15 cellular contexts compared by ENCODE assay signal in the genomic region with DNA sequence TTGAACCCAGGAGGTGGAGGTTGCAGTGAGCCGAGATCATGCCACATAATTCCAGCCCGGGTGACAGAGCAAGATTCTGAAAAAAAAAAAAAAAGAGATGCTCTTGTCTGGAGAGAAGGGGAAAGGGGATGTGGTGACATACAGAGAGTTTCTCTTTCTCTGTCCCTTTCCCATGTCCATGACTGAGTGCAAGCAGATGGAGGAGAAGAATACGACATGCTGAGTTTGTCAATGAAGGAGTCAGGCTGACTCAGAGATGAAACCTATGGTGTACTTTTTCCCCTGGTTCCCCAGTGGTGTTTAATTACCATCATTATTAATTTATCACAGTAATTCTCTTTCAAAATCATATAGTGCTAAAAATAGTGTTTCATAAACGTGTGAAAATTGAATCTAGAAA.
"Had no signal": no experiment of that assay in that cellular context is flagged by ENCODE, and none has a peak within 500 bp of the region (broad histone marks: within the 10 kb centered on the region; RNA-seq: fewer than 3 reads in every experiment).

No MANE protein-coding gene starts in this region.

- H3K4me3 Mint-ChIP-seq: activated CD4-positive, alpha-beta memory T cell treated with anti-CD3 and anti-CD28 coated beads for 36 hours; activated naive CD4-positive, alpha-beta T cell treated with anti-CD3 and anti-CD28 coated beads, Interleukin-2, amount 50 U/mL, for 24 hours; activated T-cell treated with anti-CD3 and anti-CD28 coated beads, Interleukin-2, amount 50 U/mL, for 72 hours; naive thymus-derived CD8-positive, alpha-beta T cell; stimulated activated effector memory CD8-positive, alpha-beta T cell treated with anti-CD3 and anti-CD28 coated beads, Interleukin-12 subunit alpha, Interleukin-12 subunit beta, amount 100 ng/mL, for 72 hours had no signal

- H3K27me3 Mint-ChIP-seq: activated CD4-positive, alpha-beta memory T cell treated with anti-CD3 and anti-CD28 coated beads for 36 hours; activated naive CD4-positive, alpha-beta T cell treated with anti-CD3 and anti-CD28 coated beads, Interleukin-2, amount 50 U/mL, for 24 hours; naive thymus-derived CD8-positive, alpha-beta T cell had no signal

- H3K27ac Mint-ChIP-seq: activated CD4-positive, alpha-beta memory T cell treated with anti-CD3 and anti-CD28 coated beads for 36 hours; activated naive CD4-positive, alpha-beta T cell treated with anti-CD3 and anti-CD28 coated beads, Interleukin-2, amount 50 U/mL, for 24 hours; activated T-cell treated with anti-CD3 and anti-CD28 coated beads, Interleukin-2, amount 50 U/mL, for 72 hours; stimulated activated effector memory CD8-positive, alpha-beta T cell treated with anti-CD3 and anti-CD28 coated beads, Interleukin-12 subunit alpha, Interleukin-12 subunit beta, amount 100 ng/mL, for 72 hours had no signal

- H3K9me3 Mint-ChIP-seq: stimulated activated effector memory CD8-positive, alpha-beta T cell treated with anti-CD3 and anti-CD28 coated beads, Interleukin-12 subunit alpha, Interleukin-12 subunit beta, amount 100 ng/mL, for 72 hours had no signal

- H3K36me3 Mint-ChIP-seq: stimulated activated effector memory CD8-positive, alpha-beta T cell treated with anti-CD3 and anti-CD28 coated beads, Interleukin-12 subunit alpha, Interleukin-12 subunit beta, amount 100 ng/mL, for 72 hours had no signal

- DNase-seq: activated CD4-positive, alpha-beta memory T cell treated with anti-CD3 and anti-CD28 coated beads for 36 hours; activated CD4-positive, alpha-beta T cell treated with anti-CD3 and anti-CD28 coated beads for 48 hours; activated effector memory CD4-positive, alpha-beta T cell treated with anti-CD3 and anti-CD28 coated beads, Interleukin-2, amount 50 U/mL, for 16 hours; activated T-cell treated with anti-CD3 and anti-CD28 coated beads, Interleukin-2, amount 50 U/mL, for 72 hours; anterior cingulate cortex; cortex of kidney; kidney; lower lobe of right lung; naive thymus-derived CD8-positive, alpha-beta T cell; small intestine; stimulated activated CD4-positive, alpha-beta T cell treated with anti-CD3 and anti-CD28 coated beads, Interleukin-2, amount 100 ng/mL, for 24 hours; transverse colon had no signal

- ATAC-seq: activated T-cell treated with anti-CD3 and anti-CD28 coated beads, Interleukin-2, amount 50 U/mL, for 72 hours; lower lobe of right lung; naive thymus-derived CD8-positive, alpha-beta T cell; sciatic nerve; stimulated activated effector memory CD8-positive, alpha-beta T cell treated with anti-CD3 and anti-CD28 coated beads, Interleukin-12 subunit alpha, Interleukin-12 subunit beta, amount 100 ng/mL, for 72 hours had no signal
